ENCODE assay signal across 1 cellular context in genomic region chr11:63564056-63564784, GRCh38.
A peak's percentile ranks its signal among the peaks of the same experiment; 100 is the strongest.
TF ChIP-seq lines count a peak whose summit lies in the region.

No MANE protein-coding gene starts in this region.

TF ChIP-seq in K562, 482 proteins besides CTCF, POLR2A, EP300 and RAD21 (continued from another document):
- peak; percentile 85 for TF ChIP-seq TOE1 (IDR thresholded peaks at IDR 0.05; ENCODE audit: borderline replicate concordance)
- no peak for TF ChIP-seq TOE1 (CRISPR knock-in tag; IDR thresholded peaks at IDR 0.05; ENCODE audit: borderline replicate concordance, low read depth)
- no peak for TF ChIP-seq MTA1 (IDR thresholded peaks at IDR 0.05; ENCODE audit: borderline replicate concordance)
- TF ChIP-seq RFX1 (IDR thresholded peaks at IDR 0.05) = peak; percentile 75
- peak; percentile 91 for TF ChIP-seq TFE3 (CRISPR knock-in tag; IDR thresholded peaks at IDR 0.05)
- TF ChIP-seq, protein P1, sequence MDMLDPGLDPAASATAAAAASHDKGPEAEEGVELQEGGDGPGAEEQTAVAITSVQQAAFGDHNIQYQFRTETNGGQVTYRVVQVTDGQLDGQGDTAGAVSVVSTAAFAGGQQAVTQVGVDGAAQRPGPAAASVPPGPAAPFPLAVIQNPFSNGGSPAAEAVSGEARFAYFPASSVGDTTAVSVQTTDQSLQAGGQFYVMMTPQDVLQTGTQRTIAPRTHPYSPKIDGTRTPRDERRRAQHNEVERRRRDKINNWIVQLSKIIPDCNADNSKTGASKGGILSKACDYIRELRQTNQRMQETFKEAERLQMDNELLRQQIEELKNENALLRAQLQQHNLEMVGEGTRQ (CRISPR knock-in tag; IDR thresholded peaks at IDR 0.05) = peak; percentile 82
- no peak for TF ChIP-seq PRMT5 (CRISPR knock-in tag; IDR thresholded peaks at IDR 0.05)
- TF ChIP-seq, protein P2, sequence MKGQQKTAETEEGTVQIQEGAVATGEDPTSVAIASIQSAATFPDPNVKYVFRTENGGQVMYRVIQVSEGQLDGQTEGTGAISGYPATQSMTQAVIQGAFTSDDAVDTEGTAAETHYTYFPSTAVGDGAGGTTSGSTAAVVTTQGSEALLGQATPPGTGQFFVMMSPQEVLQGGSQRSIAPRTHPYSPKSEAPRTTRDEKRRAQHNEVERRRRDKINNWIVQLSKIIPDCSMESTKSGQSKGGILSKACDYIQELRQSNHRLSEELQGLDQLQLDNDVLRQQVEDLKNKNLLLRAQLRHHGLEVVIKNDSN (CRISPR knock-in tag; IDR thresholded peaks at IDR 0.05) = peak; percentile 78
- TF ChIP-seq CBFA2T2 (conservative IDR thresholded peaks at IDR 0.05) = peak; percentile 59
- no peak for TF ChIP-seq PKNOX1 (IDR thresholded peaks at IDR 0.05)
- no peak for TF ChIP-seq PPARD (CRISPR knock-in tag; IDR thresholded peaks at IDR 0.05)
- no peak for TF ChIP-seq ZNF76 (CRISPR knock-in tag; IDR thresholded peaks at IDR 0.05; ENCODE audit: borderline replicate concordance)
